ENCODE assay signal across 1 cellular context in the genomic region with DNA sequence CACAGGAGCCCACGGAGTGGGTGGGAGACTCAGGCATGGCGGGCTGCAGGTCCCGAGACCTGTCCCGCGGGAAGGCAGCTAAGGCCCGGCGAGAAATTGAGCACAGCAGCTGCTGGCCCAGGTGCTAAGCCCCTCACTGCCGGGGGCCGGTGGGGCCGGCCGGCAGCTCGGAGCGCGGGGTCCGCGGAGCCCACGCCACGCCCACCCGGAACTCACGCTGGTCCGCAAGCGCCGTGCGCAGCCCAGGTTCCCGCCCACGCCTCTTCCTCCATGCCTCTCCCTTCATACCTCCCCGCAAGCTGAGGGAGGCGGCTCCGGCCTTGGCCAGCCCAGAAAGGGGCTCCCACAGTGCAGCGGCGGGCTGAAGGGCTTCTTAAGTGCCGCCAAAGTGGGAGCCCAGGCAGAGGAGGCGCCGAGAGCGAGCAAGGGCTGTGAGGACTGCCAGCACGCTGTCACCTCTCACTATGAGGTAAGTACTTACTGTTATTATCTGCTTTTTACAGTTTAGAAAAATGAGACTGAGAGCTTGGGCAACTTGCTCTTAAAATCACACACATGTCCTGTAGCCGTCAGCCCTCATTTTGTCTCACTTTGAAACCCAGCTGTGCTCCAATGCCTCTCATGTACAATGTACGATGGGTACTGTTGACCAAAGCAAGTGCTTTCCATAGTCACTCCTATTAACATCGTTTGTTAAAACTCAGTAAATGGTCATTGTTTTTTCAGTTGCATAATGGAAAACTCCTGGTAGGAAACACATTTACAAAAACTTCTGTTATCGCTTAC.
TF ChIP-seq lines count a peak whose summit lies in the region.

No MANE protein-coding gene starts in this region.

TF ChIP-seq in K562, 482 proteins besides CTCF, POLR2A, EP300 and RAD21 (continued from another document and continues in another):
- TF ChIP-seq, protein P1, sequence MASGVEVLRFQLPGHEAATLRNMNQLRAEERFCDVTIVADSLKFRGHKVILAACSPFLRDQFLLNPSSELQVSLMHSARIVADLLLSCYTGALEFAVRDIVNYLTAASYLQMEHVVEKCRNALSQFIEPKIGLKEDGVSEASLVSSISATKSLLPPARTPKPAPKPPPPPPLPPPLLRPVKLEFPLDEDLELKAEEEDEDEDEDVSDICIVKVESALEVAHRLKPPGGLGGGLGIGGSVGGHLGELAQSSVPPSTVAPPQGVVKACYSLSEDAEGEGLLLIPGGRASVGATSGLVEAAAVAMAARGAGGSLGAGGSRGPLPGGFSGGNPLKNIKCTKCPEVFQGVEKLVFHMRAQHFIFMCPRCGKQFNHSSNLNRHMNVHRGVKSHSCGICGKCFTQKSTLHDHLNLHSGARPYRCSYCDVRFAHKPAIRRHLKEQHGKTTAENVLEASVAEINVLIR (CRISPR knock-in tag; IDR thresholded peaks at IDR 0.05) = no peak
- TF ChIP-seq, protein P2, sequence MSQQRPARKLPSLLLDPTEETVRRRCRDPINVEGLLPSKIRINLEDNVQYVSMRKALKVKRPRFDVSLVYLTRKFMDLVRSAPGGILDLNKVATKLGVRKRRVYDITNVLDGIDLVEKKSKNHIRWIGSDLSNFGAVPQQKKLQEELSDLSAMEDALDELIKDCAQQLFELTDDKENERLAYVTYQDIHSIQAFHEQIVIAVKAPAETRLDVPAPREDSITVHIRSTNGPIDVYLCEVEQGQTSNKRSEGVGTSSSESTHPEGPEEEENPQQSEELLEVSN (IDR thresholded peaks at IDR 0.05; ENCODE audit: borderline replicate concordance in 1 of 2, extremely low read depth in 1 of 2, insufficient read depth in 1 of 2, insufficient read length in 1 of 2, low read depth in 1 of 2, low read length in 1 of 2, poor library complexity in 1 of 2, severe bottlenecking in 1 of 2) = peak; percentile 71 to 80
- TF ChIP-seq, protein P3, sequence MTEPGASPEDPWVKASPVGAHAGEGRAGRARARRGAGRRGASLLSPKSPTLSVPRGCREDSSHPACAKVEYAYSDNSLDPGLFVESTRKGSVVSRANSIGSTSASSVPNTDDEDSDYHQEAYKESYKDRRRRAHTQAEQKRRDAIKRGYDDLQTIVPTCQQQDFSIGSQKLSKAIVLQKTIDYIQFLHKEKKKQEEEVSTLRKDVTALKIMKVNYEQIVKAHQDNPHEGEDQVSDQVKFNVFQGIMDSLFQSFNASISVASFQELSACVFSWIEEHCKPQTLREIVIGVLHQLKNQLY (CRISPR knock-in tag; conservative IDR thresholded peaks at IDR 0.05) = 0 out of 4 replicates have a peak, but pooled peaks of 1 of the 2 experiments have one; percentile 32
- TF ChIP-seq CAMTA2 (CRISPR knock-in tag; conservative IDR thresholded peaks at IDR 0.05) (no peak), MIER1 (IDR thresholded peaks at IDR 0.05; ENCODE audit: low read depth) (no peak), JUN (IDR thresholded peaks at IDR 0.05; ENCODE audit: borderline replicate concordance, low read depth, low read length) (no peak), JUN (CRISPR knock-in tag; IDR thresholded peaks at IDR 0.05; ENCODE audit: borderline replicate concordance) (no peak), ZNF584 (CRISPR knock-in tag; IDR thresholded peaks at IDR 0.05; ENCODE audit: low read depth) (no peak), SETDB1 (IDR thresholded peaks at IDR 0.05; ENCODE audit: low read length) (no peak), NCOA1 (IDR thresholded peaks at IDR 0.05; ENCODE audit: low read depth) (no peak), GTF2E2 (tag; IDR thresholded peaks at IDR 0.05) (no peak), ZBED1 (IDR thresholded peaks at IDR 0.05) (no peak), SIN3A (IDR thresholded peaks at IDR 0.05; ENCODE audit: borderline replicate concordance in 2 of 2, control insufficient read depth in 1 of 2, low read depth in 2 of 2, low read length in 2 of 2) (0 out of 4 replicates have a peak, but pooled peaks of 1 of the 2 experiments have one; percentile 42), KLF13 (tag; IDR thresholded peaks at IDR 0.05; ENCODE audit: borderline replicate concordance, low read depth) (peak; percentile 88), SMARCC2 (IDR thresholded peaks at IDR 0.05; ENCODE audit: low read depth) (0 out of 2 replicates have a peak, but pooled peaks have one; percentile 23), ZNF695 (CRISPR knock-in tag; IDR thresholded peaks at IDR 0.05) (no peak), RAD51 (IDR thresholded peaks at IDR 0.05; ENCODE audit: borderline replicate concordance, low read depth) (no peak), ZNF197 (CRISPR knock-in tag; IDR thresholded peaks at IDR 0.05; ENCODE audit: low read depth) (no peak), RCOR1 (IDR thresholded peaks at IDR 0.05; ENCODE audit: borderline replicate concordance in 1 of 2, low read depth in 2 of 2, low read length in 2 of 2) (0 out of 4 replicates have a peak, but pooled peaks of 1 of the 2 experiments have one; percentile 34), ZEB2 (IDR thresholded peaks at IDR 0.05) (no peak), KDM2B (CRISPR knock-in tag; IDR thresholded peaks at IDR 0.05) (0 out of 2 replicates have a peak, but pooled peaks have one; percentile 51), ETS2 (tag; IDR thresholded peaks at IDR 0.05; ENCODE audit: borderline replicate concordance, poor library complexity, severe bottlenecking) (no peak), ATF1 (CRISPR knock-in tag; IDR thresholded peaks at IDR 0.05) (no peak), ATF1 (tag; IDR thresholded peaks at IDR 0.05) (0 out of 2 replicates have a peak, but pooled peaks have one; percentile 42), CREBBP (IDR thresholded peaks at IDR 0.05; ENCODE audit: low read depth, low read length) (no peak), MED1 (CRISPR knock-in tag; IDR thresholded peaks at IDR 0.05; ENCODE audit: borderline replicate concordance) (no peak)
- TF ChIP-seq, protein P4, sequence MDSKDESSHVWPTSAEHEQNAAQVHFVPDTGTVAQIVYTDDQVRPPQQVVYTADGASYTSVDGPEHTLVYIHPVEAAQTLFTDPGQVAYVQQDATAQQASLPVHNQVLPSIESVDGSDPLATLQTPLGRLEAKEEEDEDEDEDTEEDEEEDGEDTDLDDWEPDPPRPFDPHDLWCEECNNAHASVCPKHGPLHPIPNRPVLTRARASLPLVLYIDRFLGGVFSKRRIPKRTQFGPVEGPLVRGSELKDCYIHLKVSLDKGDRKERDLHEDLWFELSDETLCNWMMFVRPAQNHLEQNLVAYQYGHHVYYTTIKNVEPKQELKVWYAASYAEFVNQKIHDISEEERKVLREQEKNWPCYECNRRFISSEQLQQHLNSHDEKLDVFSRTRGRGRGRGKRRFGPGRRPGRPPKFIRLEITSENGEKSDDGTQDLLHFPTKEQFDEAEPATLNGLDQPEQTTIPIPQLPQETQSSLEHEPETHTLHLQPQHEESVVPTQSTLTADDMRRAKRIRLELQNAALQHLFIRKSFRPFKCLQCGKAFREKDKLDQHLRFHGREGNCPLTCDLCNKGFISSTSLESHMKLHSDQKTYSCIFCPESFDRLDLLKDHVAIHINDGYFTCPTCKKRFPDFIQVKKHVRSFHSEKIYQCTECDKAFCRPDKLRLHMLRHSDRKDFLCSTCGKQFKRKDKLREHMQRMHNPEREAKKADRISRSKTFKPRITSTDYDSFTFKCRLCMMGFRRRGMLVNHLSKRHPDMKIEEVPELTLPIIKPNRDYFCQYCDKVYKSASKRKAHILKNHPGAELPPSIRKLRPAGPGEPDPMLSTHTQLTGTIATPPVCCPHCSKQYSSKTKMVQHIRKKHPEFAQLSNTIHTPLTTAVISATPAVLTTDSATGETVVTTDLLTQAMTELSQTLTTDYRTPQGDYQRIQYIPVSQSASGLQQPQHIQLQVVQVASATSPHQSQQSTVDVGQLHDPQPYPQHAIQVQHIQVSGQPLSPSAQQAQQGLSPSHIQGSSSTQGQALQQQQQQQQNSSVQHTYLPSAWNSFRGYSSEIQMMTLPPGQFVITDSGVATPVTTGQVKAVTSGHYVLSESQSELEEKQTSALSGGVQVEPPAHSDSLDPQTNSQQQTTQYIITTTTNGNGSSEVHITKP (IDR thresholded peaks at IDR 0.05; ENCODE audit: partially characterized antibody) = peak; percentile 53
- TF ChIP-seq, protein P5, sequence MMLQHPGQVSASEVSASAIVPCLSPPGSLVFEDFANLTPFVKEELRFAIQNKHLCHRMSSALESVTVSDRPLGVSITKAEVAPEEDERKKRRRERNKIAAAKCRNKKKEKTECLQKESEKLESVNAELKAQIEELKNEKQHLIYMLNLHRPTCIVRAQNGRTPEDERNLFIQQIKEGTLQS (IDR thresholded peaks at IDR 0.05) = 0 out of 2 replicates have a peak, but pooled peaks have one; percentile 13
- TF ChIP-seq, protein P5 (CRISPR knock-in tag; conservative IDR thresholded peaks at IDR 0.05) = no peak
- TF ChIP-seq, protein P6, sequence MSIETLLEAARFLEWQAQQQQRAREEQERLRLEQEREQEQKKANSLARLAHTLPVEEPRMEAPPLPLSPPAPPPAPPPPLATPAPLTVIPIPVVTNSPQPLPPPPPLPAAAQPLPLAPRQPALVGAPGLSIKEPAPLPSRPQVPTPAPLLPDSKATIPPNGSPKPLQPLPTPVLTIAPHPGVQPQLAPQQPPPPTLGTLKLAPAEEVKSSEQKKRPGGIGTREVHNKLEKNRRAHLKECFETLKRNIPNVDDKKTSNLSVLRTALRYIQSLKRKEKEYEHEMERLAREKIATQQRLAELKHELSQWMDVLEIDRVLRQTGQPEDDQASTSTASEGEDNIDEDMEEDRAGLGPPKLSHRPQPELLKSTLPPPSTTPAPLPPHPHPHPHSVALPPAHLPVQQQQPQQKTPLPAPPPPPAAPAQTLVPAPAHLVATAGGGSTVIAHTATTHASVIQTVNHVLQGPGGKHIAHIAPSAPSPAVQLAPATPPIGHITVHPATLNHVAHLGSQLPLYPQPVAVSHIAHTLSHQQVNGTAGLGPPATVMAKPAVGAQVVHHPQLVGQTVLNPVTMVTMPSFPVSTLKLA (conservative IDR thresholded peaks at IDR 0.05) = peak; percentile 66 to 89
- TF ChIP-seq, protein P7, sequence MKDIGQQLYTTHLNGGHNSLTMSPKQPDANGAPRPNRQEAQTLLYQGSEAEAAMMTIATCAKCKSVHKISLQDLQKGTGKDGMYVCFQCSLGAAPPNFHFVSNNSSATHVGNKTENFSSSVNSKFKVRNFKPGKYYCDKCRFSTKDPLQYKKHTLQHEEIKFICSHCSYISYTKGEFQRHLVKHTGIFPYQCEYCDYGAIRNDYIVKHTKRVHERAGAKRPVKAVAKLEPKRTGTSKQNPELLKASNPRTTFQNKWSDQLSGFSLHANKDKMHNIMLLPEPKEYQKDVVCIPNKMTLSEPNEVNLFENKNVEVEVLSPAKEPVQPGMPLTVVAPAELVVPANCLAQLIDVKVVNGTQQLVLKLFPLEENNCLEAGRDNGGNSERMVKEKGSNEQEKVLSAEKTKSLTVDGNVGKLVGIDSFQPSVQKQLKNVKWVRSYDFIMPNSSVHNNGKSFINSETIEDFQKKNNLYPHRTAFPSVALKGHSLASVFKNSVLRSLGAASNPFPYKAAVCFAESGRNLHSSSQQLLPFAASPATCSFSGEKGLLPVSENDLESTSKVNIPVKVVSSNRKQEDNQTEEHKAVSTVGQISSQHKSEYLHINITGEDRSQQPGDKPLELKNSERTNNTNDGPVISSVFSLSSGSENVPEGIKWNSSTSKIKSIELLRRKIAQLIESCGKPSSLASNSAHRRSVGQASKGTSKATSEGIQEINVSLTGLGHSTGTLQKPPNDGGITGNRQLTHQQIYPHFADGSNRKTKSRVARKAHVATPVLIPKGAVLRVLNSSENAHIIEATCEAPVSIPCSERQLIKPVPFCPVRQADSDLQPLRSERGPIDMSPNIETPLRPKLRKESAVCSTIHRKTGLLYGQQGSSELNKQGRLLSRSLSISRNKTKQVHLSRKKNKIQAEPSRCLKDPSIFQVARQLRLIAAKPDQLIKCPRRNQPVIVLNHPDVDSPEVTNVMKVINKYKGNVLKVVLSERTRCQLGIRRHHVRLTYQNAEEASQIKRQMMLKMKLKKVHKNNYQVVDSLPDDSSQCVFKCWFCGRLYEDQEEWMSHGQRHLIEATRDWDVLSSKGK (CRISPR knock-in tag; IDR thresholded peaks at IDR 0.05) = no peak
- TF ChIP-seq, protein P8, sequence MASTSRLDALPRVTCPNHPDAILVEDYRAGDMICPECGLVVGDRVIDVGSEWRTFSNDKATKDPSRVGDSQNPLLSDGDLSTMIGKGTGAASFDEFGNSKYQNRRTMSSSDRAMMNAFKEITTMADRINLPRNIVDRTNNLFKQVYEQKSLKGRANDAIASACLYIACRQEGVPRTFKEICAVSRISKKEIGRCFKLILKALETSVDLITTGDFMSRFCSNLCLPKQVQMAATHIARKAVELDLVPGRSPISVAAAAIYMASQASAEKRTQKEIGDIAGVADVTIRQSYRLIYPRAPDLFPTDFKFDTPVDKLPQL (IDR thresholded peaks at IDR 0.05; ENCODE audit: extremely low read depth, insufficient read length) = no peak
- TF ChIP-seq, protein P9, sequence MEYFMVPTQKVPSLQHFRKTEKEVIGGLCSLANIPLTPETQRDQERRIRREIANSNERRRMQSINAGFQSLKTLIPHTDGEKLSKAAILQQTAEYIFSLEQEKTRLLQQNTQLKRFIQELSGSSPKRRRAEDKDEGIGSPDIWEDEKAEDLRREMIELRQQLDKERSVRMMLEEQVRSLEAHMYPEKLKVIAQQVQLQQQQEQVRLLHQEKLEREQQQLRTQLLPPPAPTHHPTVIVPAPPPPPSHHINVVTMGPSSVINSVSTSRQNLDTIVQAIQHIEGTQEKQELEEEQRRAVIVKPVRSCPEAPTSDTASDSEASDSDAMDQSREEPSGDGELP (CRISPR knock-in tag; IDR thresholded peaks at IDR 0.05; ENCODE audit: borderline replicate concordance) = peak; percentile 59; the same call in 1 of the 2 replicates
- TF ChIP-seq, protein P10, sequence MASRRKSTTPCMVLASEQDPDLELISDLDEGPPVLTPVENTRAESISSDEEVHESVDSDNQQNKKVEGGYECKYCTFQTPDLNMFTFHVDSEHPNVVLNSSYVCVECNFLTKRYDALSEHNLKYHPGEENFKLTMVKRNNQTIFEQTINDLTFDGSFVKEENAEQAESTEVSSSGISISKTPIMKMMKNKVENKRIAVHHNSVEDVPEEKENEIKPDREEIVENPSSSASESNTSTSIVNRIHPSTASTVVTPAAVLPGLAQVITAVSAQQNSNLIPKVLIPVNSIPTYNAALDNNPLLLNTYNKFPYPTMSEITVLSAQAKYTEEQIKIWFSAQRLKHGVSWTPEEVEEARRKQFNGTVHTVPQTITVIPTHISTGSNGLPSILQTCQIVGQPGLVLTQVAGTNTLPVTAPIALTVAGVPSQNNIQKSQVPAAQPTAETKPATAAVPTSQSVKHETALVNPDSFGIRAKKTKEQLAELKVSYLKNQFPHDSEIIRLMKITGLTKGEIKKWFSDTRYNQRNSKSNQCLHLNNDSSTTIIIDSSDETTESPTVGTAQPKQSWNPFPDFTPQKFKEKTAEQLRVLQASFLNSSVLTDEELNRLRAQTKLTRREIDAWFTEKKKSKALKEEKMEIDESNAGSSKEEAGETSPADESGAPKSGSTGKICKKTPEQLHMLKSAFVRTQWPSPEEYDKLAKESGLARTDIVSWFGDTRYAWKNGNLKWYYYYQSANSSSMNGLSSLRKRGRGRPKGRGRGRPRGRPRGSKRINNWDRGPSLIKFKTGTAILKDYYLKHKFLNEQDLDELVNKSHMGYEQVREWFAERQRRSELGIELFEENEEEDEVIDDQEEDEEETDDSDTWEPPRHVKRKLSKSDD (conservative IDR thresholded peaks at IDR 0.05; ENCODE audit: low read length) = no peak
